ENCODE assay signal across 8 cellular contexts in the genomic region with DNA sequence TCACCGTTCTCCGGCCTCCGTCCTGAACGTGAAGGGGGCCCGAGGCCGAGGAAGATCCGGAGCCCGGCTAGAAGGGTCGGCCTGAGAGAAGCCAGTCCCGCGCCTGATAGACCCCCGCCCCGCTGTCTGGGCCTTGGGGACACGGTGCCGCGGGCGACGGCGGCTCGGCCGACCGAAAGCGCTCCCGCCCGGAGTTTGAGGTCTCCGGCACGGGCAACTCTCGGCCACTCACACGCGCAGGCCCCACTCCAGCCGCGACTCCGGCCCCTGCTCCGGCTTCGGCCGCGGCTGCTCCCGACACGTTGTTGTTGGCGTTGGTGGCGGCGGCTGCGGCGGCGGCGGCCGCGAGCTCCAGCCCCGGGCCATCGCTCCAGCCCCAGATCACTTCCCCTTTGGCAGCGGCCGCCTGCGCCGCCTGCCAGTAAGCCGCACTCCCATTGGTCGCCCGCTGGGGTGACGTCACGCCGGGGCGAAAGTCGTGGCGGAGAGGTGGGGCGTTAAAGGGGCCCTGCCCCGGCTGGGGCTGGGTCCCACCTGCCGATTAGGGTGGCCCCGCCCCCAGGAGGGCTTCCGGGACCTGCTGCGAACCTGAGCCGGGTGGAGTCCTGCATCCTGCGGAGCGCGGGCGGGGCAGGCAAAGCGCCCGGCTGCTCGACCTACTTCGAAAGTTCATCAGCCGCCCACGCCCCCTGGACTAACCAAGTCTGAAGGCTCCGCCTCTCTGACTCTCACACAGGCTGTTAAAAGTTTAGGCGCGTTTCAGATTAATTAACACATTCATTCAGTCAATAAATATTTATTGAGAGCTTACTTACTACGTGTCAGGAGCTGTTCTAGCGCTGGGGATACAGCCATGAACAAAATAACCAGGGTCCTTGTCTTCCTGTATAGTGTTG. TPM values are rescaled to one million over a fixed set of nuclear protein-coding genes. Genes with fewer than 3 reads are reported as not detected.
A peak's percentile ranks its signal among the peaks of the same experiment; 100 is the strongest.
DNase-seq lines count a peak whose midpoint lies in the region; ATAC-seq and TF ChIP-seq lines count a peak whose summit lies in the region.

Gene EFCAB14 (minus strand): TSS at position 388 of the 896 bp plus-strand sequence. CDS start 1,027 bp downstream, outside the sequence.

- H3K27me3 Mint-ChIP-seq in HFFc6 (ENCODE audit: insufficient read depth) = peaks cover 3% of the 10 kb centered on the region; the same call in 1 of the 2 replicates

- peaks cover 10 to 41% (median 12%) of the 10 kb centered on the region in 3 donors for H3K4me1 ChIP-seq in gastroesophageal sphincter

- peak within 1 kb of the TSS; percentile 98 for H3K4me3 Mint-ChIP-seq in HFFc6

- DNase-seq in GM04503 (ENCODE audit: low read depth) = peak; percentile 42
- peak; percentile 84 for DNase-seq in HFFc6
- peak; percentile 95 for DNase-seq in NB4 (ENCODE audit: low read depth)
- DNase-seq in SK-N-MC (ENCODE audit: low read depth, low spot score) = peak; percentile 12
- peak; percentile 99 for DNase-seq in activated naive CD4-positive, alpha-beta T cell treated with anti-CD3 and anti-CD28 coated beads, Interleukin-2, amount 50 U/mL, for 16 hours
- peak; percentile 51 for DNase-seq in non-pigmented ciliary epithelial cell (ENCODE audit: low read depth)
- DNase-seq in superior temporal gyrus (ENCODE audit: extremely low spot score) = peak; percentile 92

- H3K9me3 ChIP-seq in SK-N-MC (ENCODE audit: low read depth, low read length) (no peaks in the 10 kb centered on the region), gastroesophageal sphincter (no peaks in the 10 kb centered on the region)

- H3K4me1 Mint-ChIP-seq in HFFc6 (ENCODE audit: low read depth) = peaks cover 29% of the 10 kb centered on the region

- H3K36me3 ChIP-seq in SK-N-MC (ENCODE audit: insufficient read depth, low read length) (peaks cover 20% of the 10 kb centered on the region), gastroesophageal sphincter (peaks cover 0 to 26% of the 10 kb centered on the region in 2 donors)

- 1% methylated on average over 22 of the region's 85 CpGs; no CpG with 5 or more reads in 1 of the 2 donors for WGBS in gastroesophageal sphincter (ENCODE audit: low coverage in 1 of 2), 2 donors

- H3K9me3 Mint-ChIP-seq in HFFc6 = no peaks in the 10 kb centered on the region

- peaks cover 11% of the 10 kb centered on the region for H3K36me3 Mint-ChIP-seq in HFFc6 (ENCODE audit: low read depth)

- H3K4me3 ChIP-seq in NB4 (ENCODE audit: low read depth, low read length) (peak within 1 kb of the TSS; percentile 93), SK-N-MC (peak within 1 kb of the TSS; percentile 95), gastroesophageal sphincter (peak within 1 kb of the TSS; percentile 89 to 97)

- H3K27ac ChIP-seq in SK-N-MC (no peak within 1 kb of the TSS), gastroesophageal sphincter (peak within 1 kb of the TSS; percentile 50 to 92 (median 90))

- ATAC-seq in gastroesophageal sphincter = peak; percentile 99

- peak; percentile 39 for TF ChIP-seq POLR2A in NB4 (IDR thresholded peaks at IDR 0.05; ENCODE audit: extremely low read depth, insufficient read length)
- peak; percentile 69 to 73 for TF ChIP-seq POLR2A in gastroesophageal sphincter (IDR thresholded peaks at IDR 0.05)

- no peak for TF ChIP-seq EP300 in gastroesophageal sphincter (IDR thresholded peaks at IDR 0.05)

- peak within 1 kb of the TSS; percentile 85 for H3K27ac Mint-ChIP-seq in HFFc6

- H3K9ac ChIP-seq in SK-N-MC (ENCODE audit: insufficient read length) = peak within 1 kb of the TSS; percentile 84

- no peaks in the 10 kb centered on the region for H3K27me3 ChIP-seq in gastroesophageal sphincter

- TF ChIP-seq CTCF in HFFc6 (IDR thresholded peaks at IDR 0.05) (no peak), NB4 (IDR thresholded peaks at IDR 0.05; ENCODE audit: low read depth, low read length) (no peak), gastroesophageal sphincter (IDR thresholded peaks at IDR 0.05) (peak in 2 of 4 experiments; percentile 3 to 15)

RNA-seq across cellular contexts. Expression of gene EFCAB14, which starts in this region (rescaled TPM):
- 10 to 100 TPM; 60.6 to 69.7 (median 66.4) TPM for total RNA-seq in HFFc6 (2021; fragmentation: NEBNext Ultra II Directional; extraction: Animal tissue kit (Norgen Biotek cat#: 25700))
- 100 to 1,000 TPM; 109 to 133 (median 116) TPM for total RNA-seq in gastroesophageal sphincter

Comparison
In these comparisons a context has a peak if more than half of its experiments do, and no peak if none do; other contexts are left out.
1. DNase-seq: peak in every context shown above with its lines; median percentile 99 in activated naive CD4-positive, alpha-beta T cell treated with anti-CD3 and anti-CD28 coated beads, Interleukin-2, amount 50 U/mL, for 16 hours; 95 in NB4; 92 in superior temporal gyrus; 84 in HFFc6; 51 in non-pigmented ciliary epithelial cell; 42 in GM04503; 12 in SK-N-MC.